ENCODE assay signal across 12 cellular contexts in genomic region chr2:144937899-144938298, GRCh38.
A peak's percentile ranks its signal among the peaks of the same experiment; 100 is the strongest.
DNase-seq lines count a peak whose midpoint lies in the region; TF ChIP-seq lines count a peak whose summit lies in the region.
"Had no signal": no experiment of that assay in that cellular context is flagged by ENCODE, and none has a peak within 500 bp of the region (broad histone marks: within the 10 kb centered on the region; RNA-seq: fewer than 3 reads in every experiment).

No MANE protein-coding gene starts in this region.

- H3K27me3 ChIP-seq in hepatocyte: no peaks in the 10 kb centered on the region
- H3K27me3 ChIP-seq: BE2C, ovary had no signal

- H3K79me2 ChIP-seq in hepatocyte: no peaks in the 10 kb centered on the region

- peak overlapping the region; percentile 12 for H3K4me2 ChIP-seq in hepatocyte

- no peak overlapping the region for H3K4me3 ChIP-seq in hepatocyte
- no peak overlapping the region for H3K4me3 ChIP-seq in skeletal muscle cell (ENCODE audit: low read depth, low read length)
- H3K4me3 ChIP-seq: ovary had no signal

- H3K9me3 ChIP-seq in hepatocyte (ENCODE audit: low read depth): no peaks in the 10 kb centered on the region
- H3K9me3 ChIP-seq: BE2C, ovary had no signal

- TF ChIP-seq CTCF in hepatocyte (IDR thresholded peaks at IDR 0.05; ENCODE audit: poor library complexity): no peak

- peaks cover 3% of the 10 kb centered on the region for H3K4me1 ChIP-seq in hepatocyte (ENCODE audit: insufficient read depth)
- H3K4me1 ChIP-seq: BE2C had no signal

- H3K36me3 ChIP-seq in hepatocyte (replicated peaks; ENCODE audit: insufficient read depth, low read depth): no peaks in the 10 kb centered on the region
- H3K36me3 ChIP-seq: BE2C, ovary had no signal

- H3K27ac ChIP-seq in hepatocyte: peak overlapping the region; percentile 47

- H4K20me1 ChIP-seq in hepatocyte (ENCODE audit: insufficient read depth, poor library complexity, severe bottlenecking): no peaks in the 10 kb centered on the region

- DNase-seq in ELR (ENCODE audit: low read depth) (peak; percentile 4), brain pericyte (ENCODE audit: low read depth, low spot score) (peak; percentile 41), hepatocyte (ENCODE audit: low spot score) (no peak), skeletal muscle cell (ENCODE audit: low read depth) (peak; percentile 67), CD1c-positive myeloid dendritic cell (ENCODE audit: extremely low spot score) (no peak), NCI-H2107 (lab: John Stamatoyannopoulos, UW) (no peak), activated gamma-delta T cell (lab: John Stamatoyannopoulos, UW) (no peak)
- DNase-seq in stimulated activated CD4-positive, alpha-beta T cell treated with anti-CD3 and anti-CD28 coated beads, Interleukin-4, amount 100 ng/mL, for 1 hour: no peak
- DNase-seq: activated CD4-positive, CD25-positive, alpha-beta regulatory T cell; BE2C; head of caudate nucleus had no signal

- WGBS in hepatocyte (ENCODE audit: low lambda C conversion rate, missing lambda C conversion rate): 56% methylated on average over 5 of the region's 5 CpGs

- no peak overlapping the region for H2AFZ ChIP-seq in hepatocyte

- H3K9me2 ChIP-seq in hepatocyte (replicated peaks; ENCODE audit: insufficient read depth): no peaks in the 10 kb centered on the region

Comparison
In these comparisons a context has a peak if more than half of its experiments do, and no peak if none do; other contexts are left out.
1. DNase-seq: peak in ELR (single experiment), brain pericyte (single experiment) and skeletal muscle cell (single experiment); none in hepatocyte (single experiment), stimulated activated CD4-positive, alpha-beta T cell treated with anti-CD3 and anti-CD28 coated beads, Interleukin-4, amount 100 ng/mL, for 1 hour (single experiment), CD1c-positive myeloid dendritic cell (single experiment), NCI-H2107 (single experiment) and activated gamma-delta T cell (single experiment).